ENCODE assay signal across 8 cellular contexts in genomic region chr6:19804362-19805145, GRCh38. TPM values are rescaled to one million over a fixed set of nuclear protein-coding genes. Genes with fewer than 3 reads are reported as not detected.
DNase-seq lines count a peak whose midpoint lies in the region; ATAC-seq and TF ChIP-seq lines count a peak whose summit lies in the region.

No MANE protein-coding gene starts in this region.

- peak overlapping the region; percentile 61 for H3K23ac ChIP-seq in IMR-90 (ENCODE audit: low read depth, low read length)

- peak overlapping the region; percentile 89 for H3K4me2 ChIP-seq in IMR-90 (ENCODE audit: low read depth, low read length)
- H3K4me2 ChIP-seq in PC-9: peak overlapping the region; percentile 99

- H3K14ac ChIP-seq in IMR-90 (replicated peaks; ENCODE audit: low read depth, low read length): peak overlapping the region; percentile 79

- H3K56ac ChIP-seq in IMR-90 (ENCODE audit: extremely low read depth, insufficient read depth, low read length): peak overlapping the region; percentile 96

- peak overlapping the region; percentile 88 for H2BK20ac ChIP-seq in IMR-90 (ENCODE audit: low read depth, low read length)

- BruUV-seq in IMR-90 (replicated peaks; lab: Mats Ljungman, UMichigan) (no TSS peak), PC-9 (replicated peaks; lab: Mats Ljungman, UMichigan) (no TSS peak)

- peak overlapping the region; percentile 63 for H3K4me3 ChIP-seq in IMR-90 (ENCODE audit: insufficient read depth, low read depth, low read length)
- H3K4me3 ChIP-seq in PC-9: peak overlapping the region; percentile 88
- peak overlapping the region; percentile 61 to 70 for H3K4me3 ChIP-seq in tibial artery

- CTCF ChIA-PET in IMR-90 (lab: Yijun Ruan, JAX) (interaction anchor here (0.5 to 1.0 kb wide), 5 partner anchors 30 to 1496 kb away, joined by 3 to 6 read pairs (median 3); no protein-coding TSS in a partner anchor), PC-9 (lab: Charles Lee) (no interaction called here)

- TF ChIP-seq POLR2A in IMR-90 (IDR thresholded peaks at IDR 0.05; ENCODE audit: low read depth, low read length): peak; percentile 96

- peak overlapping the region; percentile 91 for H4K8ac ChIP-seq in IMR-90 (ENCODE audit: low read depth in 2 of 2, low read length in 2 of 2)

- POLR2A ChIA-PET in IMR-90 (lab: Charles Lee; ENCODE audit: unreplicated experiment) (interaction anchor here (0.5 to 0.7 kb wide), 5 partner anchors 14 to 88 kb away, joined by 3 to 7 read pairs (median 3); no protein-coding TSS in a partner anchor), PC-9 (lab: Charles Lee; ENCODE audit: unreplicated experiment) (interaction anchor here (0.6 to 1.3 kb wide), 5 partner anchors 20 to 567 kb away, joined by 4 to 7 read pairs (median 5); no protein-coding TSS in a partner anchor)
- POLR2A ChIA-PET in activated naive CD8-positive, alpha-beta T cell treated with anti-CD3 and anti-CD28 coated beads, Interleukin-2, amount 10 ng/mL, durations not matched to agents 7 days and 5 days (lab: Charles Lee): no interaction called here

- H2AFZ ChIP-seq in IMR-90 (replicated peaks; ENCODE audit: low read length, poor library complexity) (peak overlapping the region; percentile 98), PC-9 (peak overlapping the region; percentile 95)

- H3K27ac ChIP-seq in IMR-90 (ENCODE audit: insufficient read depth, low read length) (peak overlapping the region; percentile 93), PC-9 (no peak overlapping the region), tibial artery (peak overlapping the region; percentile 99)

- H3K4me1 Mint-ChIP-seq in activated naive CD8-positive, alpha-beta T cell treated with anti-CD3 and anti-CD28 coated beads, Interleukin-2, amount 10 ng/mL, durations not matched to agents 7 days and 5 days: peaks cover 7% of the 10 kb centered on the region

- H3K79me1 ChIP-seq in IMR-90 (ENCODE audit: low read depth in 1 of 2, low read length in 2 of 2): peaks cover 2 to 5% of the 10 kb centered on the region in 2 experiments; a peak in 2 of 4 replicates

- H2BK15ac ChIP-seq in IMR-90 (ENCODE audit: low read depth, low read length): peak overlapping the region; percentile 93; the same call in 2 of the 3 replicates

- H4K20me1 ChIP-seq in IMR-90 (ENCODE audit: insufficient read depth, low read length): no peaks in the 10 kb centered on the region
- H4K20me1 ChIP-seq in PC-9 (ENCODE audit: insufficient read depth): no peaks in the 10 kb centered on the region

- H3K4me3 Mint-ChIP-seq in activated naive CD8-positive, alpha-beta T cell treated with anti-CD3 and anti-CD28 coated beads, Interleukin-2, amount 10 ng/mL, durations not matched to agents 7 days and 5 days: peak overlapping the region; percentile 77

- H2BK5ac ChIP-seq in IMR-90 (ENCODE audit: low read depth, low read length, poor library complexity, severe bottlenecking): peak overlapping the region; percentile 81

- peak overlapping the region; percentile 87; the same call in 1 of the 2 replicates for H3K18ac ChIP-seq in IMR-90 (ENCODE audit: low read depth, low read length)

- H3K27ac Mint-ChIP-seq in activated naive CD8-positive, alpha-beta T cell treated with anti-CD3 and anti-CD28 coated beads, Interleukin-2, amount 10 ng/mL, durations not matched to agents 7 days and 5 days: no peak overlapping the region

- H3K36me3 ChIP-seq in IMR-90 (ENCODE audit: control insufficient read depth, insufficient read depth, low read length) (no peaks in the 10 kb centered on the region), PC-9 (ENCODE audit: low read depth) (no peaks in the 10 kb centered on the region), tibial artery (no peaks in the 10 kb centered on the region)

- H3K27me3 ChIP-seq in IMR-90 (ENCODE audit: control insufficient read depth, insufficient read depth, low read length) (no peaks in the 10 kb centered on the region), PC-9 (ENCODE audit: insufficient read depth, low read depth) (no peaks in the 10 kb centered on the region), tibial artery (no peaks in the 10 kb centered on the region)

- dilution Hi-C loops in IMR-90 (cut with HindIII; ENCODE audit: low sequenced_read_pairs, unreplicated experiment): no loop called here

- TF ChIP-seq RAD21 in IMR-90 (IDR thresholded peaks at IDR 0.05; ENCODE audit: low read length): peak; percentile 19

- intact Hi-C loops in IMR-90 (cut with micrococcal nuclease): loop anchor here (1.0 to 5.0 kb wide), 2 partner anchors 33 to 82 kb away; partner anchors contain the start of gene ID4
- intact Hi-C loops in PC-9 (cut with micrococcal nuclease; ENCODE audit: unreplicated experiment): loop anchor here (1.0 to 5.0 kb wide), 6 partner anchors 34 to 387 kb away; no protein-coding TSS in a partner anchor
- intact Hi-C loops in head of caudate nucleus (cut with DNase I): no loop called here
- intact Hi-C loops in tibial artery (cut with DNase I; ENCODE audit: low total_unique reads): loop anchor here (1.0 to 10.0 kb wide), 3 partner anchors 33 to 1057 kb away; partner anchors contain the start of gene ID4

- peak overlapping the region; percentile 89 for H3K4ac ChIP-seq in IMR-90 (ENCODE audit: low read depth, low read length)

- no peaks in the 10 kb centered on the region for H3K79me2 ChIP-seq in PC-9 (ENCODE audit: low read depth)

- ATAC-seq in GM21717 (IDR thresholded peaks at IDR 0.05; ENCODE audit: unreplicated experiment) (peak; percentile 97), IMR-90 (ENCODE audit: low read depth) (peak; percentile 98)
- ATAC-seq in activated naive CD8-positive, alpha-beta T cell treated with anti-CD3 and anti-CD28 coated beads, Interleukin-2, amount 10 ng/mL, durations not matched to agents 7 days and 5 days (ENCODE audit: low read depth): peak; percentile 93

- DNase-seq in DMS153 treated with DMSO at 0.1 percent for 48 hours (lab: John Stamatoyannopoulos, UW; ENCODE audit: unreplicated experiment) (peak; percentile 96), IMR-90 (peak; percentile 96), PC-9 (peak; percentile 77 to 97), head of caudate nucleus (peak; percentile 89 to 99 (median 95)), non-pigmented ciliary epithelial cell (ENCODE audit: low read depth) (peak; percentile 85), tibial artery (peak; percentile 93 to 99)
- peak; percentile 70 for DNase-seq in activated naive CD8-positive, alpha-beta T cell treated with anti-CD3 and anti-CD28 coated beads, Interleukin-2, amount 10 ng/mL, durations not matched to agents 7 days and 5 days

- H3K9me3 Mint-ChIP-seq in activated naive CD8-positive, alpha-beta T cell treated with anti-CD3 and anti-CD28 coated beads, Interleukin-2, amount 10 ng/mL, durations not matched to agents 7 days and 5 days: no peaks in the 10 kb centered on the region

- peak overlapping the region; percentile 93 for H2BK120ac ChIP-seq in IMR-90 (ENCODE audit: low read depth, low read length)

- no peaks in the 10 kb centered on the region for H3F3A ChIP-seq in PC-9 (ENCODE audit: insufficient read depth, low read depth)

- WGBS in IMR-90 (ENCODE audit: extremely low coverage in 2 of 2, insufficient read length in 1 of 2), 2 experiments: 0% methylated on average over 9 of the region's 74 CpGs; no CpG with 5 or more reads in 1 of the 2 experiments

- peak overlapping the region; percentile 59 for H3K9ac ChIP-seq in IMR-90 (ENCODE audit: low read depth, low read length)

- TF ChIP-seq CTCF in IMR-90 (conservative IDR thresholded peaks at IDR 0.05; ENCODE audit: low read depth, low read length): 0 out of 2 replicates have a peak, but pooled peaks have one; percentile 3
- TF ChIP-seq CTCF in PC-9 (conservative IDR thresholded peaks at IDR 0.05): no peak
- peak in 1 of 2 experiments; percentile 21 for TF ChIP-seq CTCF in tibial artery (IDR thresholded peaks at IDR 0.05)

- H3K9me3 ChIP-seq in IMR-90 (ENCODE audit: control insufficient read depth, insufficient read depth, low read length) (no peaks in the 10 kb centered on the region), PC-9 (ENCODE audit: insufficient read depth, low read depth) (no peaks in the 10 kb centered on the region), tibial artery (no peaks in the 10 kb centered on the region)

- peak overlapping the region; percentile 74 for H2AK5ac ChIP-seq in IMR-90 (ENCODE audit: low read depth, low read length)

- no peak overlapping the region for H4K5ac ChIP-seq in IMR-90 (ENCODE audit: low read depth, low read length)

- H3K4me1 ChIP-seq in IMR-90 (ENCODE audit: control insufficient read depth, insufficient read depth, low read length): peaks cover 2% of the 10 kb centered on the region
- peaks cover 10% of the 10 kb centered on the region; the same call in 1 of the 2 replicates for H3K4me1 ChIP-seq in PC-9 (replicated peaks; ENCODE audit: insufficient read depth)
- H3K4me1 ChIP-seq in tibial artery: peaks cover 0 to 37% (median 19%) of the 10 kb centered on the region in 4 donors

- peak overlapping the region; percentile 97 for H4K91ac ChIP-seq in IMR-90 (ENCODE audit: insufficient read depth, low read depth, low read length)

- H3K9me1 ChIP-seq in IMR-90 (ENCODE audit: insufficient read depth, low read length): no peaks in the 10 kb centered on the region

- no peaks in the 10 kb centered on the region for H3K9me2 ChIP-seq in PC-9 (ENCODE audit: insufficient read depth)

- peaks cover 30% of the 10 kb centered on the region for H3K27me3 Mint-ChIP-seq in activated naive CD8-positive, alpha-beta T cell treated with anti-CD3 and anti-CD28 coated beads, Interleukin-2, amount 10 ng/mL, durations not matched to agents 7 days and 5 days

- no peaks in the 10 kb centered on the region for H3K36me3 Mint-ChIP-seq in activated naive CD8-positive, alpha-beta T cell treated with anti-CD3 and anti-CD28 coated beads, Interleukin-2, amount 10 ng/mL, durations not matched to agents 7 days and 5 days

- H2AK9ac ChIP-seq in IMR-90 (replicated peaks; ENCODE audit: low read depth, low read length, poor library complexity): peak overlapping the region; percentile 74

- in situ Hi-C loops in IMR-90 (cut with MboI; ENCODE audit: low sequenced_read_pairs): no loop called here

TF ChIP-seq in IMR-90, 13 proteins besides CTCF, POLR2A, EP300 and RAD21 (continues in another document):
- TF ChIP-seq MXI1 (IDR thresholded peaks at IDR 0.05; ENCODE audit: borderline replicate concordance, low read depth, low read length) (peak; percentile 87), MAFK (IDR thresholded peaks at IDR 0.05; ENCODE audit: low read depth, low read length) (no peak), SMC3 (IDR thresholded peaks at IDR 0.05; ENCODE audit: low read depth, low read length) (peak; percentile 26), BHLHE40 (IDR thresholded peaks at IDR 0.05; ENCODE audit: low read depth, low read length) (peak; percentile 21), CEBPB (IDR thresholded peaks at IDR 0.05; ENCODE audit: low read depth, low read length) (no peak), RCOR1 (IDR thresholded peaks at IDR 0.05; ENCODE audit: insufficient replicate concordance, low read length) (peak; percentile 33)

RNA-seq across cellular contexts. Expression of gene ID4, which starts 32.6 kb away (rescaled TPM):
- total RNA-seq in IMR-90 (2012; rRNA removed): 3.0 and 11.1 TPM in 2 replicates
- 3.6 and 7.3 TPM in 2 replicates for polyA plus RNA-seq in IMR-90 (2012; rRNA removed)
- polyA plus RNA-seq in IMR-90 (2012; cell fraction: cytosol; rRNA removed): 4.3 and 6.7 TPM in 2 replicates
- polyA plus RNA-seq in IMR-90 (2012; cell fraction: nucleus; rRNA removed; ENCODE audit: low replicate concordance): 32.9 and 35.8 TPM in 2 replicates
- 4.4 and 5.9 TPM in 2 replicates for total RNA-seq in PC-9 (2021)
- not detected for total RNA-seq in activated naive CD8-positive, alpha-beta T cell treated with anti-CD3 and anti-CD28 coated beads, Interleukin-2, amount 10 ng/mL, durations not matched to agents 7 days and 5 days
